In the genomic region with DNA sequence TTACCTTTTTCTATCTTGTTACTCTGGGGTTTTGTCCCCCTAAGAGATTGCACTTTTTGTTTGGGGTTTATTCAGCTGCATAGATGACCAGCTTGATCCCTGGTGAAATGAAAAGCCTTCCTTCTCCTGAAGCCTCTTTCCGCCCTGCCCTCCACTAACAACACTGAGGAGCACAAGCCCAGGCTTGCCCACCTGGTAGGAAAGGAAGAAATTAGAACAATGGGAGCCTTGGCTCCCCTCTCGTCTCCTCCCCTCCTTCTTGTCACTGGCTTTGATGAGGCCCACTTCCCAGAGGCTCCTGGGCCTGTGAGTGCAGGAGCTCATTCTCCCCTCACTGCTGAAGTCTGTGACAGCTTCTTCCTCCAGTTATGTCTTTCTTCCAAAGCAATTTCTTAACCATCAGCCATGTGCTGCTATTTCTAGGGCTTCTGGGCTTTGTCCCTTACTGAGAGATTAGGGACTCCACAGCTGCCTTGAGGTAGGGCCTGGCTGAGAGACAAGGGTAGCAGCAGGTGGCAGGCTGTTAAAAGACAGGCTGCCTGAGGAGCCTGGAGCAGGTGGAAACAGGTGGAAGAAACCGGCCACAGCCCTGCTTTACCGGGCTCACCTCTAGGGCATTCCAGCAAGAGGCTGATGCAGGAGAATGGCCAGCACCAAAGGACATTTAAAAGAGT, we compare ENCODE assay signal across 8 cellular contexts. TPM values are rescaled to one million over a fixed set of nuclear protein-coding genes. Genes with fewer than 3 reads are reported as not detected.
DNase-seq lines count a peak whose midpoint lies in the region; ATAC-seq lines count a peak whose summit lies in the region.

No MANE protein-coding gene starts in this region.

- no peak for DNase-seq in stimulated activated naive CD8-positive, alpha-beta T cell treated with anti-CD3 and anti-CD28 coated beads, Interleukin-15, amount 100 ng/mL, for 72 hours
- DNase-seq in activated CD4-positive, alpha-beta memory T cell treated with anti-CD3 and anti-CD28 coated beads, Interleukin-2, amount 10 ng/mL, durations not matched to agents 7 days and 5 days = no peak
- DNase-seq in left kidney (ENCODE audit: low read depth, low spot score) = peak; percentile 56

- no peaks in the 10 kb centered on the region for H3K27me3 Mint-ChIP-seq in stimulated activated naive CD8-positive, alpha-beta T cell treated with anti-CD3 and anti-CD28 coated beads, Interleukin-15, Interleukin-2, amounts not matched to agents 100 ng/mL and 50 ng/mL, for 24 hours
- no peaks in the 10 kb centered on the region for H3K27me3 Mint-ChIP-seq in stimulated activated naive CD8-positive, alpha-beta T cell treated with anti-CD3 and anti-CD28 coated beads, Interleukin-15, amount 100 ng/mL, for 72 hours
- no peaks in the 10 kb centered on the region for H3K27me3 Mint-ChIP-seq in activated CD4-positive, alpha-beta memory T cell treated with anti-CD3 and anti-CD28 coated beads, Interleukin-2, amount 10 ng/mL, durations not matched to agents 7 days and 5 days

- peaks cover 45% of the 10 kb centered on the region for H3K4me1 Mint-ChIP-seq in stimulated activated naive CD8-positive, alpha-beta T cell treated with anti-CD3 and anti-CD28 coated beads, Interleukin-15, Interleukin-2, amounts not matched to agents 100 ng/mL and 50 ng/mL, for 24 hours (ENCODE audit: low read depth)
- peaks cover 70% of the 10 kb centered on the region for H3K4me1 Mint-ChIP-seq in stimulated activated naive CD8-positive, alpha-beta T cell treated with anti-CD3 and anti-CD28 coated beads, Interleukin-15, amount 100 ng/mL, for 72 hours
- H3K4me1 Mint-ChIP-seq in activated CD4-positive, alpha-beta memory T cell treated with anti-CD3 and anti-CD28 coated beads, Interleukin-2, amount 10 ng/mL, durations not matched to agents 7 days and 5 days = peaks cover 87% of the 10 kb centered on the region

- H3K27ac Mint-ChIP-seq in stimulated activated naive CD8-positive, alpha-beta T cell treated with anti-CD3 and anti-CD28 coated beads, Interleukin-15, Interleukin-2, amounts not matched to agents 100 ng/mL and 50 ng/mL, for 24 hours = peak overlapping the region; percentile 31
- peak overlapping the region in 1 of 2 donors; percentile 82 for H3K27ac Mint-ChIP-seq in stimulated activated naive CD8-positive, alpha-beta T cell treated with anti-CD3 and anti-CD28 coated beads, Interleukin-15, amount 100 ng/mL, for 72 hours
- peak overlapping the region; percentile 88 for H3K27ac Mint-ChIP-seq in activated CD4-positive, alpha-beta memory T cell treated with anti-CD3 and anti-CD28 coated beads, Interleukin-2, amount 10 ng/mL, durations not matched to agents 7 days and 5 days

- no peaks in the 10 kb centered on the region for H3K9me3 Mint-ChIP-seq in stimulated activated naive CD8-positive, alpha-beta T cell treated with anti-CD3 and anti-CD28 coated beads, Interleukin-15, Interleukin-2, amounts not matched to agents 100 ng/mL and 50 ng/mL, for 24 hours
- no peaks in the 10 kb centered on the region for H3K9me3 Mint-ChIP-seq in stimulated activated naive CD8-positive, alpha-beta T cell treated with anti-CD3 and anti-CD28 coated beads, Interleukin-15, amount 100 ng/mL, for 72 hours
- no peaks in the 10 kb centered on the region for H3K9me3 Mint-ChIP-seq in activated CD4-positive, alpha-beta memory T cell treated with anti-CD3 and anti-CD28 coated beads, Interleukin-2, amount 10 ng/mL, durations not matched to agents 7 days and 5 days

- POLR2A ChIA-PET in activated CD4-positive, alpha-beta memory T cell treated with anti-CD3 and anti-CD28 coated beads, Interleukin-2, amount 10 ng/mL, durations not matched to agents 7 days and 5 days (lab: Charles Lee) = interaction anchor here (0.8 to 2.6 kb wide), 6 partner anchors 28 to 134 kb away, joined by 3 to 23 read pairs (median 4); a partner anchor contains a TSS

- peaks cover 57% of the 10 kb centered on the region for H3K36me3 Mint-ChIP-seq in stimulated activated naive CD8-positive, alpha-beta T cell treated with anti-CD3 and anti-CD28 coated beads, Interleukin-15, Interleukin-2, amounts not matched to agents 100 ng/mL and 50 ng/mL, for 24 hours (ENCODE audit: low read depth)
- peaks cover 66% of the 10 kb centered on the region for H3K36me3 Mint-ChIP-seq in activated CD4-positive, alpha-beta memory T cell treated with anti-CD3 and anti-CD28 coated beads, Interleukin-2, amount 10 ng/mL, durations not matched to agents 7 days and 5 days (ENCODE audit: low read depth)

- no peak overlapping the region for H3K4me3 Mint-ChIP-seq in stimulated activated naive CD8-positive, alpha-beta T cell treated with anti-CD3 and anti-CD28 coated beads, Interleukin-15, Interleukin-2, amounts not matched to agents 100 ng/mL and 50 ng/mL, for 24 hours
- no peak overlapping the region for H3K4me3 Mint-ChIP-seq in stimulated activated naive CD8-positive, alpha-beta T cell treated with anti-CD3 and anti-CD28 coated beads, Interleukin-15, amount 100 ng/mL, for 72 hours
- no peak overlapping the region for H3K4me3 Mint-ChIP-seq in activated CD4-positive, alpha-beta memory T cell treated with anti-CD3 and anti-CD28 coated beads, Interleukin-2, amount 10 ng/mL, durations not matched to agents 7 days and 5 days

- no peak for ATAC-seq in stimulated activated naive CD8-positive, alpha-beta T cell treated with anti-CD3 and anti-CD28 coated beads, Interleukin-15, amount 100 ng/mL, for 72 hours
- ATAC-seq in HG03565 (IDR thresholded peaks at IDR 0.05; ENCODE audit: unreplicated experiment) (no peak), GM19035 (IDR thresholded peaks at IDR 0.05; ENCODE audit: unreplicated experiment) (no peak), GM19455 (IDR thresholded peaks at IDR 0.05; ENCODE audit: unreplicated experiment) (no peak), GM18511 (IDR thresholded peaks at IDR 0.05; ENCODE audit: unreplicated experiment) (no peak)

- CTCF ChIA-PET in activated CD4-positive, alpha-beta memory T cell treated with anti-CD3 and anti-CD28 coated beads, Interleukin-2, amount 10 ng/mL, durations not matched to agents 7 days and 5 days (lab: Charles Lee) = interaction anchor here (0.7 to 3.5 kb wide), 3 partner anchors 31 to 102 kb away, joined by 3 to 13 read pairs (median 3); a partner anchor contains a TSS

RNA-seq across cellular contexts. Expression of a gene that starts 53.7 kb away (rescaled TPM):
- total RNA-seq in activated CD4-positive, alpha-beta memory T cell treated with anti-CD3 and anti-CD28 coated beads, Interleukin-2, amount 10 ng/mL, durations not matched to agents 7 days and 5 days = 100 to 1,000 TPM; 368 to 376 TPM
